In the genomic region with DNA sequence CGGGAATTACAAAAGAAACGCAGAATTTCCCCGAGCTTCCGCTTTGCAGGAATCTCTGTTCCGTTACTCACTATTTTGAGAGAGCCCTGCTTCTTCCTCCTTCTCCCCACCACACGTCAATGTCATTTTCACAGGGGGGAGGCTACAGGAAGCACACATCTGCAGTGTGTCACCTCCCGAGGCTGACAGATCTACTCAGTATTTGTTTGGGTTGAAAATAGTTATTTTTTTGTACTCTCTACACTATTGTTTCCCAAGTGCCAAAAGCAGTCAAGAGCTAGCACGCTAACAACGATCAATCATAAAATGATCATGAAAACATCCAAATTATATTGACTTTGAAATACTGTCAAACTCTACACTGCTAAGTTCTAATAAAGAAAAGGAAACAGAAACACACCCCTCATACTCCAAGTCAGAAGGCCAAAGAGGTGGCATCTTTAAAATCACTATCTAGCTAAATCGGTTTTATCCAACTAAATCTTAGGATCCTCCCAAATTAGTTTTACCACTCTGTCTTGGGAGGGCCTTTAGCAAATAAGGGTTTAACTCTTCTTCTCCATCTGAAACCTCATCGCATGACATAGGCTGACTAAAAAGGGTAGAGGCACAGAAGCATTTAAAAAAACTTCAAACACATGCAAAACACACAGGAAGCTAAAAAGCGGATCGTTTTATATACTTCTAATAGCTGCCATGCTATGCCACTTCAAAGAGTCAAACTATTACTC, we compare ENCODE assay signal across 8 cellular contexts. TPM values are rescaled to one million over a fixed set of nuclear protein-coding genes. Genes with fewer than 3 reads are reported as not detected.
DNase-seq lines count a peak whose midpoint lies in the region; ATAC-seq and TF ChIP-seq lines count a peak whose summit lies in the region.

No MANE protein-coding gene starts in this region.

- no peaks in the 10 kb centered on the region for H3K27me3 Mint-ChIP-seq in memory B cell

- ATAC-seq in GM21786 (IDR thresholded peaks at IDR 0.05; ENCODE audit: unreplicated experiment): peak; percentile 93
- peak; percentile 94 for ATAC-seq in memory B cell (ENCODE audit: low read depth)

- no peaks in the 10 kb centered on the region for H3K9me3 ChIP-seq in ovary

- H3K9me3 Mint-ChIP-seq in memory B cell: no peaks in the 10 kb centered on the region

- no peak for TF ChIP-seq EP300 in ovary (IDR thresholded peaks at IDR 0.05)

- 69 to 79% (median 77%) methylated on average over 13 of the region's 13 CpGs for WGBS in ovary, 3 donors

- no peaks in the 10 kb centered on the region for H3K27me3 ChIP-seq in ovary

- H3K27ac Mint-ChIP-seq in memory B cell: peak overlapping the region; percentile 96

- peaks cover 37% of the 10 kb centered on the region for H3K4me1 Mint-ChIP-seq in memory B cell

- H3K36me3 Mint-ChIP-seq in memory B cell: peaks cover 2% of the 10 kb centered on the region

- no peak overlapping the region for H3K27ac ChIP-seq in ovary

- H3K4me1 ChIP-seq in ovary (ENCODE audit: insufficient read depth): peaks cover 19% of the 10 kb centered on the region

- TF ChIP-seq CTCF in ovary (IDR thresholded peaks at IDR 0.05): no peak

- intact Hi-C loops in ovary (cut with DNase I): no loop called here

- DNase-seq in NAMALWA (ENCODE audit: low spot score) (peak; percentile 87), activated T-helper 1 cell treated with Interleukin-2 at 50 U/mL for 16 hours (ENCODE audit: low read depth) (peak; percentile 33), memory B cell (ENCODE audit: low spot score in 2 of 2) (peak; percentile 44 to 56), ovary (no peak), COR-L47 (lab: John Stamatoyannopoulos, UW) (no peak)
- DNase-seq in stimulated activated naive CD4-positive, alpha-beta T cell treated with Interleukin-2 at 50 U/mL for 16 hours (lab: John Stamatoyannopoulos, UW): peak; percentile 59

- H3K36me3 ChIP-seq in ovary: no peaks in the 10 kb centered on the region

- H3K4me3 Mint-ChIP-seq in memory B cell: peak overlapping the region; percentile 77

- TF ChIP-seq POLR2A in ovary (IDR thresholded peaks at IDR 0.05): no peak

- H3K4me3 ChIP-seq in GM08714 (ENCODE audit: low read length): peak overlapping the region; percentile 59
- no peak overlapping the region for H3K4me3 ChIP-seq in ovary

RNA-seq across cellular contexts. Expression of gene FOXN3, which starts 51.8 kb away (rescaled TPM):
- total RNA-seq in ovary: 100 to 1,000 TPM in 4 of 7 donors, 10 to 100 TPM in 3; 56.9 to 172 (median 117) TPM
- 10 to 100 TPM; 67.4 to 75.6 TPM for polyA plus RNA-seq in ovary

Comparison
In these comparisons a context has a peak if more than half of its experiments do, and no peak if none do; other contexts are left out.
1. DNase-seq: peak in NAMALWA (single experiment), activated T-helper 1 cell treated with Interleukin-2 at 50 U/mL for 16 hours (single experiment), memory B cell (2 of 2) and stimulated activated naive CD4-positive, alpha-beta T cell treated with Interleukin-2 at 50 U/mL for 16 hours (single experiment); none in ovary (0 of 5) and COR-L47 (single experiment).